ENCODE assay signal across 7 cellular contexts in the genomic region with DNA sequence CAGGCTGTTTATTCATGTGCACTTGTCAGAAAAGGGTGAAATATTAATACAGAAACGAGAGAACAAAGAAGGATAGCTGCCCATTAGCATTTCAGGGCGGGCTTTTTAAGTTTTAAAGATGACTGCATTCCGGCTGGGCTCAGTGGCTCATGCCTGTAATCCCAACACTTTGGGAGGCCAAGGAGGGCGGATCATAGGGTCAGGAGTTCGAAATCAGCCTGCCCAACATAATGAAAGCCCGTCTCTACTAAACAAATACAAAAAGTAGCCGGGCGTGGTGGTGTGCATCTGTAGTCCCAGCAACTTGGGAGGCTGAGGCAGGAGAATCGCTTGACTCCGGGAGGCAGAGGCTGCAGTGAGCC.
DNase-seq lines count a peak whose midpoint lies in the region; ATAC-seq, FAIRE-seq and TF ChIP-seq lines count a peak whose summit lies in the region.

No MANE protein-coding gene starts in this region.

- H3K9me3 ChIP-seq in HEK293 (ENCODE audit: control insufficient read depth, insufficient read depth, low read depth, low read length): no peaks in the 10 kb centered on the region
- no peaks in the 10 kb centered on the region for H3K9me3 ChIP-seq in skeletal muscle satellite cell (replicated peaks; ENCODE audit: low read length)

- TF ChIP-seq CTCF in HEK293 (tag by site-specific recombination; IDR thresholded peaks at IDR 0.05) (no peak), fibroblast of mammary gland (conservative IDR thresholded peaks at IDR 0.05; ENCODE audit: control insufficient read depth, insufficient read depth, low read depth, low read length) (no peak)

- H3K9me3 Mint-ChIP-seq in T-helper 2 cell treated with Interferon-gamma antibody and Interleukin-4, amounts not matched to agents 5 μg/mL and 100 μg/mL, for 36 hours: no peaks in the 10 kb centered on the region

- H3K27ac ChIP-seq in HEK293 (ENCODE audit: extremely low read depth, low read depth, low read length): no peak overlapping the region

- H3K4me2 ChIP-seq in skeletal muscle satellite cell (ENCODE audit: low read length): peak overlapping the region; percentile 81

- no peak for FAIRE-seq in RCC 7860 (lab: Jason Lieb, UNC)

- no peaks in the 10 kb centered on the region for H3K36me3 Mint-ChIP-seq in T-helper 2 cell treated with Interferon-gamma antibody and Interleukin-4, amounts not matched to agents 5 μg/mL and 100 μg/mL, for 36 hours (ENCODE audit: low read depth)

- H3K4me3 Mint-ChIP-seq in T-helper 2 cell treated with Interferon-gamma antibody and Interleukin-4, amounts not matched to agents 5 μg/mL and 100 μg/mL, for 36 hours: no peak overlapping the region

- peak overlapping the region; percentile 67 for H3K9ac ChIP-seq in skeletal muscle satellite cell (ENCODE audit: low read depth, low read length)

- no peaks in the 10 kb centered on the region for H3K27me3 Mint-ChIP-seq in T-helper 2 cell treated with Interferon-gamma antibody and Interleukin-4, amounts not matched to agents 5 μg/mL and 100 μg/mL, for 36 hours (ENCODE audit: low read depth)

- H3K4me1 Mint-ChIP-seq in T-helper 2 cell treated with Interferon-gamma antibody and Interleukin-4, amounts not matched to agents 5 μg/mL and 100 μg/mL, for 36 hours (ENCODE audit: low read depth): peaks cover 26% of the 10 kb centered on the region

- ATAC-seq in HG03097 (IDR thresholded peaks at IDR 0.05; ENCODE audit: low FRiP score, unreplicated experiment): no peak

- H3K27me3 ChIP-seq in skeletal muscle satellite cell (ENCODE audit: control insufficient read depth, insufficient read depth, low read length): peaks cover 4% of the 10 kb centered on the region

- no peaks in the 10 kb centered on the region for H3K4me1 ChIP-seq in HEK293 (ENCODE audit: control insufficient read depth, insufficient read depth, low read length)
- peaks cover 4% of the 10 kb centered on the region for H3K4me1 ChIP-seq in skeletal muscle satellite cell (ENCODE audit: control insufficient read depth, insufficient read depth, low read length)

- POLR2A ChIA-PET in HEK293 (lab: Yijun Ruan, JAX): interaction anchor here (0.7 to 4.6 kb wide), 16 partner anchors 8 to 929 kb away, joined by 3 to 109 read pairs (median 26); a partner anchor contains a TSS

- H3K36me3 ChIP-seq in HEK293 (ENCODE audit: control insufficient read depth in 2 of 2, insufficient read depth in 1 of 2, low read length in 2 of 2) (no peaks in the 10 kb centered on the region), skeletal muscle satellite cell (ENCODE audit: insufficient read depth, low read length) (no peaks in the 10 kb centered on the region)

- no peak overlapping the region for H3K27ac Mint-ChIP-seq in T-helper 2 cell treated with Interferon-gamma antibody and Interleukin-4, amounts not matched to agents 5 μg/mL and 100 μg/mL, for 36 hours

- CTCF ChIA-PET in HEK293 (lab: Yijun Ruan, JAX): interaction anchor here (0.6 to 1.7 kb wide), 4 partner anchors 10 to 83 kb away, joined by 3 to 11 read pairs (median 4); no protein-coding TSS in a partner anchor

- DNase-seq in RCC 7860 (ENCODE audit: low spot score): peak; percentile 41
- no peak for DNase-seq in fibroblast of mammary gland (ENCODE audit: low read depth)
- no peak for DNase-seq in NCI-H446 (lab: John Stamatoyannopoulos, UW)
- DNase-seq in T-helper 2 cell treated with Interferon-gamma antibody and Interleukin-4, amounts not matched to agents 5 μg/mL and 100 μg/mL, for 36 hours (ENCODE audit: low spot score): no peak

- H3K4me3 ChIP-seq in HEK293 (ENCODE audit: low read depth, low read length): peak overlapping the region; percentile 70
- peak overlapping the region; percentile 54 for H3K4me3 ChIP-seq in fibroblast of mammary gland (ENCODE audit: control insufficient read depth, low read depth, low read length)
- H3K4me3 ChIP-seq in skeletal muscle satellite cell (ENCODE audit: low read length): peak overlapping the region; percentile 69

TF ChIP-seq in HEK293, 187 proteins besides CTCF, POLR2A, EP300 and RAD21:
- TF ChIP-seq ZNF114 (tag by site-specific recombination; IDR thresholded peaks at IDR 0.05) (no peak), YY1 (tag by site-specific recombination; IDR thresholded peaks at IDR 0.05) (no peak), ZNF366 (tag by site-specific recombination; conservative IDR thresholded peaks at IDR 0.05) (no peak), REST (tag by site-specific recombination; IDR thresholded peaks at IDR 0.05) (no peak), SCRT1 (tag by site-specific recombination; IDR thresholded peaks at IDR 0.05; ENCODE audit: borderline replicate concordance) (no peak), YY2 (tag by site-specific recombination; IDR thresholded peaks at IDR 0.05) (no peak), ZNF23 (tag by site-specific recombination; IDR thresholded peaks at IDR 0.05; ENCODE audit: borderline replicate concordance) (no peak), ZNF140 (tag by site-specific recombination; IDR thresholded peaks at IDR 0.05) (no peak)
- TF ChIP-seq, protein P1, sequence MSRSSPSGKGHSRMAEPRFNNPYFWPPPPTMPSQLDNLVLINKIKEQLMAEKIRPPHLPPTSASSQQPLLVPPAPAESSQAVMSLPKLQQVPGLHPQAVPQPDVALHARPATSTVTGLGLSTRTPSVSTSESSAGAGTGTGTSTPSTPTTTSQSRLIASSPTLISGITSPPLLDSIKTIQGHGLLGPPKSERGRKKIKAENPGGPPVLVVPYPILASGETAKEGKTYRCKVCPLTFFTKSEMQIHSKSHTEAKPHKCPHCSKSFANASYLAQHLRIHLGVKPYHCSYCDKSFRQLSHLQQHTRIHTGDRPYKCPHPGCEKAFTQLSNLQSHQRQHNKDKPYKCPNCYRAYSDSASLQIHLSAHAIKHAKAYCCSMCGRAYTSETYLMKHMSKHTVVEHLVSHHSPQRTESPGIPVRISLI (tag by site-specific recombination; IDR thresholded peaks at IDR 0.05): no peak
TF ChIP-seq in HEK293: peak in this region for 0.
